19 cellular contexts compared by ENCODE assay signal in genomic region chr5:134236820-134237219, GRCh38.
"Had no signal": no experiment of that assay in that cellular context is flagged by ENCODE, and none has a peak within 500 bp of the region (broad histone marks: within the 10 kb centered on the region; RNA-seq: fewer than 3 reads in every experiment).

No MANE protein-coding gene starts in this region.

- H3K9me3 ChIP-seq: neutrophil, suprapubic skin, thyroid gland had no signal

- DNase-seq: dorsolateral prefrontal cortex; effector CD8-positive, alpha-beta T cell; immature natural killer cell; mesendoderm; naive B cell; nephron progenitor cell; posterior cingulate gyrus; stimulated activated CD4-positive, alpha-beta T cell treated with anti-CD3 and anti-CD28 coated beads, Interleukin-4, amount 100 ng/mL, for 1 hour; stimulated activated CD8-positive, alpha-beta memory T cell treated with anti-CD3 and anti-CD28 coated beads, Interleukin-4, amount 100 ng/mL, for 48 hours; stimulated activated naive CD8-positive, alpha-beta T cell treated with anti-CD3 and anti-CD28 coated beads, Interleukin-15, Interleukin-2, amounts not matched to agents 100 U/mL and 50 U/mL, for 24 hours; thyroid gland had no signal

- FAIRE-seq: frontal cortex, keratinocyte, urothelium cell line had no signal

- H3K36me3 ChIP-seq: neutrophil, suprapubic skin, thyroid gland had no signal

- ATAC-seq: esophagus mucosa; stimulated activated effector memory CD8-positive, alpha-beta T cell treated with anti-CD3 and anti-CD28 coated beads, Interleukin-12 subunit alpha, Interleukin-12 subunit beta, amount 100 ng/mL, for 72 hours; stimulated activated naive CD8-positive, alpha-beta T cell treated with anti-CD3 and anti-CD28 coated beads, Interleukin-15, Interleukin-2, amounts not matched to agents 100 U/mL and 50 U/mL, for 24 hours had no signal

- H3K27ac ChIP-seq: coronary artery, dorsolateral prefrontal cortex, neutrophil, suprapubic skin, thyroid gland had no signal

- H3K4me3 ChIP-seq: coronary artery, dorsolateral prefrontal cortex, suprapubic skin, thyroid gland had no signal

- H3K27me3 ChIP-seq: dorsolateral prefrontal cortex, suprapubic skin, thyroid gland had no signal
